Comparison of ENCODE assay signal across 30 cellular contexts in genomic region chrX:48514868-48515460, GRCh38. TPM values are rescaled to one million over a fixed set of nuclear protein-coding genes. Genes with fewer than 3 reads are reported as not detected.
"Had no signal": no experiment of that assay in that cellular context is flagged by ENCODE, and none has a peak within 500 bp of the region (broad histone marks: within the 10 kb centered on the region; RNA-seq: fewer than 3 reads in every experiment).

No MANE protein-coding gene starts in this region.

- H3K27me3 Mint-ChIP-seq: activated T-helper 17 cell treated with anti-CD3 and anti-CD28 coated beads, Interleukin-2, amount 50 U/mL, for 72 hours; T-cell had no signal

- H3K27ac Mint-ChIP-seq: activated T-cell treated with anti-CD3 and anti-CD28 coated beads, Interleukin-2, amount 50 U/mL, for 72 hours; activated T-helper 17 cell treated with anti-CD3 and anti-CD28 coated beads, Interleukin-2, amount 50 U/mL, for 72 hours; T-cell had no signal

- H3K4me1 ChIP-seq: adrenal gland, body of pancreas, breast epithelium had no signal

- H3K9me3 ChIP-seq: adrenal gland, body of pancreas, breast epithelium had no signal

- H3K4me3 ChIP-seq: adrenal gland, body of pancreas, breast epithelium had no signal

- H3K27me3 ChIP-seq: adrenal gland, body of pancreas had no signal

- ATAC-seq: activated T-cell treated with anti-CD3 and anti-CD28 coated beads, Interleukin-2, amount 50 U/mL, for 72 hours; activated T-helper 17 cell treated with anti-CD3 and anti-CD28 coated beads, Interleukin-2, amount 50 U/mL, for 72 hours; body of pancreas; Panc1; Right ventricle myocardium inferior; SK-N-SH treated with all-trans-retinoic acid at 6 μM for 48 hours; T-cell had no signal

- H3K36me3 ChIP-seq: adrenal gland, breast epithelium, WERI-Rb-1 had no signal

- H3K9me3 Mint-ChIP-seq: activated T-cell treated with anti-CD3 and anti-CD28 coated beads, Interleukin-2, amount 50 U/mL, for 72 hours; activated T-helper 17 cell treated with anti-CD3 and anti-CD28 coated beads, Interleukin-2, amount 50 U/mL, for 72 hours; T-cell had no signal

- H3K27ac ChIP-seq: body of pancreas, breast epithelium, KMS-11, WERI-Rb-1 had no signal

- H3K4me3 Mint-ChIP-seq: activated T-cell treated with anti-CD3 and anti-CD28 coated beads, Interleukin-2, amount 50 U/mL, for 72 hours; activated T-helper 17 cell treated with anti-CD3 and anti-CD28 coated beads, Interleukin-2, amount 50 U/mL, for 72 hours; T-cell had no signal

- H3K9ac ChIP-seq: KMS-11 had no signal

- DNase-seq: activated CD4-positive, alpha-beta T cell treated with anti-CD3 and anti-CD28 coated beads for 1 hour; activated CD4-positive, alpha-beta T cell treated with anti-CD3 and anti-CD28 coated beads for 48 hours; activated CD4-positive, alpha-beta T cell treated with anti-CD3 and anti-CD28 coated beads, Interleukin-2, amount 50 U/mL, for 4 hours; activated CD4-positive, CD25-positive, alpha-beta regulatory T cell; activated effector memory CD4-positive, alpha-beta T cell treated with anti-CD3 and anti-CD28 coated beads, Interleukin-2, amount 50 U/mL, for 16 hours; activated naive CD4-positive, alpha-beta T cell; activated naive CD4-positive, alpha-beta T cell treated with anti-CD3 and anti-CD28 coated beads, Interleukin-2, amount 50 U/mL, for 16 hours; activated T-cell treated with anti-CD3 and anti-CD28 coated beads, Interleukin-2, amount 50 U/mL, for 1 hour; activated T-cell treated with anti-CD3 and anti-CD28 coated beads, Interleukin-2, amount 50 U/mL, for 72 hours; adrenal gland; body of pancreas; NCI-H1092 treated with DMSO at 0.1 percent for 48 hours; NCI-H1417 treated with DMSO at 0.1 percent for 48 hours; NCI-H187 treated with DMSO at 0.1 percent for 48 hours; NCI-H2081; NCI-H2171 treated with DMSO at 0.1 percent for 48 hours; NCI-H2227 treated with DMSO at 0.1 percent for 48 hours; NCI-H446; NCI-H510A treated with DMSO at 0.1 percent for 48 hours; SIG-M5; T-cell; T1000; WERI-Rb-1 had no signal

- H3K4me2 ChIP-seq: KMS-11 had no signal

RNA-seq across cellular contexts. Expression of gene SLC38A5, which starts 44.9 kb away (rescaled TPM):
- total RNA-seq: SK-MEL-5 had no signal
